ENCODE assay signal across 26 cellular contexts in genomic region chr11:12212181-12212820, GRCh38.
A peak's percentile ranks its signal among the peaks of the same experiment; 100 is the strongest.
DNase-seq lines count a peak whose midpoint lies in the region; ATAC-seq, FAIRE-seq and TF ChIP-seq lines count a peak whose summit lies in the region.
"Had no signal": no experiment of that assay in that cellular context is flagged by ENCODE, and none has a peak within 500 bp of the region (broad histone marks: within the 10 kb centered on the region; RNA-seq: fewer than 3 reads in every experiment).

No MANE protein-coding gene starts in this region.

- BruUV-seq in HepG2 (replicated peaks; lab: Mats Ljungman, UMichigan) = no TSS peak

- H3K9me3 ChIP-seq in HepG2 (ENCODE audit: low read length) (no peaks in the 10 kb centered on the region), right lobe of liver (no peaks in the 10 kb centered on the region), tibial artery (no peaks in the 10 kb centered on the region)
- H3K9me3 ChIP-seq: BLaER1, uterus had no signal

- no peak for FAIRE-seq in HepG2 (lab: Jason Lieb, UNC)
- FAIRE-seq in D721Med (lab: Jason Lieb, UNC) = no peak
- FAIRE-seq: H1 had no signal

- no peak for TF ChIP-seq RAD21 in HepG2 (CRISPR knock-in tag; IDR thresholded peaks at IDR 0.05)

- in situ Hi-C loops in HepG2 (cut with HindIII; ENCODE audit: extremely low pct_ligation_motif_present, low pct_unique_long_range_greater_than_20kb) = no loop called here

- H3K4me3 ChIP-seq in HepG2 (replicated peaks in 1 of 3; ENCODE audit: insufficient read depth in 1 of 3, low read depth in 2 of 3, low read length in 3 of 3) = no peak overlapping the region
- no peak overlapping the region for H3K4me3 ChIP-seq in right lobe of liver
- H3K4me3 ChIP-seq in tibial artery = no peak overlapping the region
- H3K4me3 ChIP-seq: BLaER1, uterus had no signal

- TF ChIP-seq POLR2A in HepG2 (IDR thresholded peaks at IDR 0.05; ENCODE audit: insufficient read depth in 1 of 2, low read depth in 2 of 2, low read length in 2 of 2) (no peak), right lobe of liver (IDR thresholded peaks at IDR 0.05) (no peak)

- DNase-seq in HepG2 (ENCODE audit: low spot score) (no peak), right lobe of liver (no peak), kidney glomerular epithelial cell (lab: John Stamatoyannopoulos, UW) (peak; percentile 57), tibial artery (peak; percentile 3 to 19), SHP77 (lab: John Stamatoyannopoulos, UW) (no peak), D721Med (ENCODE audit: insufficient read length, low spot score) (no peak), superior temporal gyrus (ENCODE audit: extremely low spot score) (no peak)
- no peak for DNase-seq in activated T-helper 1 cell treated with anti-CD3 and anti-CD28 coated beads, Interleukin-12 subunit alpha, Interleukin-12 subunit beta, Interleukin-2, Interleukin-4 antibody, amounts not matched to agents 30 ng/mL and 10 ng/mL and 1 ng/mL, durations not matched to agents 14 hours and 24 hours and 36 hours (ENCODE audit: low spot score)
- DNase-seq: activated B cell treated with CpG ODN at 0.5 μM for 24 hours; activated CD4-positive, alpha-beta memory T cell treated with anti-CD3 and anti-CD28 coated beads for 36 hours; activated gamma-delta T cell treated with Interleukin-2 at 50 U/mL for 16 hours; COR-L47; cortex of kidney; EL; endodermal cell; left colon; mesendoderm; naive thymus-derived CD4-positive, alpha-beta T cell; NCI-H1694; NCI-H446 treated with DMSO at 0.1 percent for 48 hours; right cardiac atrium; substantia nigra; T-helper 9 cell; uterus had no signal

- POLR2A ChIA-PET in HepG2 (lab: Yijun Ruan, JAX) = no interaction called here

- TF ChIP-seq CTCF in HepG2 (CRISPR knock-in tag; IDR thresholded peaks at IDR 0.05) (no peak), right lobe of liver (IDR thresholded peaks at IDR 0.05) (no peak), tibial artery (IDR thresholded peaks at IDR 0.05) (no peak), D721Med (IDR thresholded peaks at IDR 0.05; ENCODE audit: insufficient read depth, missing control alignments) (no peak)

- 70% methylated on average over 6 of the region's 6 CpGs for WGBS in HepG2 (ENCODE audit: low lambda C conversion rate)
- WGBS in right lobe of liver (ENCODE audit: insufficient coverage, low coverage, low lambda C conversion rate, missing lambda C conversion rate) = 96% methylated on average over 4 of the region's 6 CpGs

- H3K4me1 ChIP-seq in HepG2 (ENCODE audit: insufficient read depth, low read length) = peaks cover 12% of the 10 kb centered on the region
- peaks cover 0 to 4% (median 0%) of the 10 kb centered on the region in 4 donors for H3K4me1 ChIP-seq in right lobe of liver
- H3K4me1 ChIP-seq in tibial artery = peaks cover 0 to 24% (median 20%) of the 10 kb centered on the region in 4 donors

- no peak overlapping the region for H3K4me3 Mint-ChIP-seq in activated T-helper 1 cell treated with anti-CD3 and anti-CD28 coated beads, Interleukin-12 subunit alpha, Interleukin-12 subunit beta, Interleukin-2, Interleukin-4 antibody, amounts not matched to agents 30 ng/mL and 10 ng/mL and 1 ng/mL, durations not matched to agents 14 hours and 24 hours and 36 hours
- H3K4me3 Mint-ChIP-seq: activated B cell treated with CpG ODN at 0.5 μM for 24 hours; activated CD4-positive, alpha-beta memory T cell treated with anti-CD3 and anti-CD28 coated beads for 36 hours; endodermal cell; naive thymus-derived CD4-positive, alpha-beta T cell had no signal

- H3K27me3 ChIP-seq in HepG2 (ENCODE audit: control insufficient read depth in 1 of 2, insufficient read depth in 2 of 2, low read length in 2 of 2) = no peaks in the 10 kb centered on the region
- H3K27me3 ChIP-seq in right lobe of liver = no peaks in the 10 kb centered on the region
- no peaks in the 10 kb centered on the region for H3K27me3 ChIP-seq in tibial artery
- H3K27me3 ChIP-seq: BLaER1, uterus had no signal

- H3K4me2 ChIP-seq in HepG2 (ENCODE audit: low read depth, low read length) = no peak overlapping the region
- H3K4me2 ChIP-seq: BLaER1 had no signal

- ATAC-seq in HepG2 (no peak), right lobe of liver (no peak)
- ATAC-seq: left colon; naive thymus-derived CD4-positive, alpha-beta T cell; right cardiac atrium had no signal

- peaks cover 83% of the 10 kb centered on the region for H3K4me1 Mint-ChIP-seq in activated T-helper 1 cell treated with anti-CD3 and anti-CD28 coated beads, Interleukin-12 subunit alpha, Interleukin-12 subunit beta, Interleukin-2, Interleukin-4 antibody, amounts not matched to agents 30 ng/mL and 10 ng/mL and 1 ng/mL, durations not matched to agents 14 hours and 24 hours and 36 hours (ENCODE audit: low read depth)

- no peak overlapping the region for H3K9ac ChIP-seq in HepG2 (ENCODE audit: insufficient read depth, low read depth, low read length)
- H3K9ac ChIP-seq: BLaER1 had no signal

- H3K79me2 ChIP-seq in HepG2 (ENCODE audit: insufficient read depth, low read length) = no peaks in the 10 kb centered on the region

- no peak overlapping the region for H2AFZ ChIP-seq in HepG2 (ENCODE audit: low read length)

- H3K36me3 ChIP-seq in HepG2 (replicated peaks in 1 of 2; ENCODE audit: control insufficient read depth in 1 of 2, insufficient read depth in 2 of 2, low read length in 2 of 2) = no peaks in the 10 kb centered on the region
- peaks cover 0 to 19% (median 1%) of the 10 kb centered on the region in 4 donors for H3K36me3 ChIP-seq in right lobe of liver
- peaks cover 75 to 96% (median 95%) of the 10 kb centered on the region in 3 donors for H3K36me3 ChIP-seq in tibial artery
- H3K36me3 ChIP-seq: BLaER1, uterus had no signal

- TF ChIP-seq EP300 in HepG2 (IDR thresholded peaks at IDR 0.05; ENCODE audit: low read depth in 2 of 2, low read length in 2 of 2) (no peak), HepG2 (CRISPR knock-in tag; IDR thresholded peaks at IDR 0.05; ENCODE audit: borderline replicate concordance) (no peak)

- H3K27ac ChIP-seq in HepG2 (ENCODE audit: extremely low read length, insufficient read depth, low read length) = no peak overlapping the region
- no peak overlapping the region for H3K27ac ChIP-seq in right lobe of liver
- H3K27ac ChIP-seq in tibial artery = no peak overlapping the region
- H3K27ac ChIP-seq: BLaER1, uterus had no signal

- intact Hi-C loops in HepG2 (cut with micrococcal nuclease; ENCODE audit: unreplicated experiment) (no loop called here), right lobe of liver (cut with DNase I) (no loop called here), tibial artery (cut with DNase I; ENCODE audit: low total_unique reads) (no loop called here)
- intact Hi-C loops in activated T-helper 1 cell treated with anti-CD3 and anti-CD28 coated beads, Interleukin-12 subunit alpha, Interleukin-12 subunit beta, Interleukin-2, Interleukin-4 antibody, amounts not matched to agents 30 ng/mL and 10 ng/mL and 1 ng/mL, durations not matched to agents 14 hours and 24 hours and 36 hours (cut with micrococcal nuclease) = no loop called here

- peaks cover 92% of the 10 kb centered on the region for H3K36me3 Mint-ChIP-seq in activated T-helper 1 cell treated with anti-CD3 and anti-CD28 coated beads, Interleukin-12 subunit alpha, Interleukin-12 subunit beta, Interleukin-2, Interleukin-4 antibody, amounts not matched to agents 30 ng/mL and 10 ng/mL and 1 ng/mL, durations not matched to agents 14 hours and 24 hours and 36 hours (ENCODE audit: low read depth)

- H3K27ac Mint-ChIP-seq in activated T-helper 1 cell treated with anti-CD3 and anti-CD28 coated beads, Interleukin-12 subunit alpha, Interleukin-12 subunit beta, Interleukin-2, Interleukin-4 antibody, amounts not matched to agents 30 ng/mL and 10 ng/mL and 1 ng/mL, durations not matched to agents 14 hours and 24 hours and 36 hours = peak overlapping the region; percentile 63
- H3K27ac Mint-ChIP-seq: activated B cell treated with CpG ODN at 0.5 μM for 24 hours, endodermal cell had no signal

- no peaks in the 10 kb centered on the region for H4K20me1 ChIP-seq in HepG2 (ENCODE audit: insufficient read depth, low read length)
- H4K20me1 ChIP-seq: BLaER1 had no signal

- CTCF ChIA-PET in HepG2 (lab: Yijun Ruan, JAX; ENCODE audit: low intra/inter-chr PET ratio, low total read pairs) = no interaction called here

- no peaks in the 10 kb centered on the region for H3K27me3 Mint-ChIP-seq in activated T-helper 1 cell treated with anti-CD3 and anti-CD28 coated beads, Interleukin-12 subunit alpha, Interleukin-12 subunit beta, Interleukin-2, Interleukin-4 antibody, amounts not matched to agents 30 ng/mL and 10 ng/mL and 1 ng/mL, durations not matched to agents 14 hours and 24 hours and 36 hours (ENCODE audit: insufficient read depth)
- H3K27me3 Mint-ChIP-seq: activated CD4-positive, alpha-beta memory T cell treated with anti-CD3 and anti-CD28 coated beads for 36 hours; naive thymus-derived CD4-positive, alpha-beta T cell had no signal

- no peaks in the 10 kb centered on the region for H3K9me3 Mint-ChIP-seq in activated T-helper 1 cell treated with anti-CD3 and anti-CD28 coated beads, Interleukin-12 subunit alpha, Interleukin-12 subunit beta, Interleukin-2, Interleukin-4 antibody, amounts not matched to agents 30 ng/mL and 10 ng/mL and 1 ng/mL, durations not matched to agents 14 hours and 24 hours and 36 hours
- H3K9me3 Mint-ChIP-seq: activated B cell treated with CpG ODN at 0.5 μM for 24 hours; activated CD4-positive, alpha-beta memory T cell treated with anti-CD3 and anti-CD28 coated beads for 36 hours; endodermal cell; naive thymus-derived CD4-positive, alpha-beta T cell had no signal

TF ChIP-seq in HepG2, 621 proteins besides CTCF, POLR2A, EP300 and RAD21:
- TF ChIP-seq ATF7 (IDR thresholded peaks at IDR 0.05) (0 out of 2 replicates have a peak, but pooled peaks have one; percentile 4), ATF7 (CRISPR knock-in tag; IDR thresholded peaks at IDR 0.05) (no peak), ARID2 (CRISPR knock-in tag; IDR thresholded peaks at IDR 0.05; ENCODE audit: borderline replicate concordance) (no peak)
TF ChIP-seq in HepG2: peak in this region for 1.

Comparison
In these comparisons a context has a peak if more than half of its experiments do, and no peak if none do; other contexts are left out.
1. DNase-seq: peak in kidney glomerular epithelial cell (single experiment) and tibial artery (2 of 2); none in HepG2 (single experiment), right lobe of liver (0 of 3), activated T-helper 1 cell treated with anti-CD3 and anti-CD28 coated beads, Interleukin-12 subunit alpha, Interleukin-12 subunit beta, Interleukin-2, Interleukin-4 antibody, amounts not matched to agents 30 ng/mL and 10 ng/mL and 1 ng/mL, durations not matched to agents 14 hours and 24 hours and 36 hours (single experiment), SHP77 (0 of 2), D721Med (single experiment) and superior temporal gyrus (single experiment).